8 cellular contexts compared by ENCODE assay signal in the genomic region with DNA sequence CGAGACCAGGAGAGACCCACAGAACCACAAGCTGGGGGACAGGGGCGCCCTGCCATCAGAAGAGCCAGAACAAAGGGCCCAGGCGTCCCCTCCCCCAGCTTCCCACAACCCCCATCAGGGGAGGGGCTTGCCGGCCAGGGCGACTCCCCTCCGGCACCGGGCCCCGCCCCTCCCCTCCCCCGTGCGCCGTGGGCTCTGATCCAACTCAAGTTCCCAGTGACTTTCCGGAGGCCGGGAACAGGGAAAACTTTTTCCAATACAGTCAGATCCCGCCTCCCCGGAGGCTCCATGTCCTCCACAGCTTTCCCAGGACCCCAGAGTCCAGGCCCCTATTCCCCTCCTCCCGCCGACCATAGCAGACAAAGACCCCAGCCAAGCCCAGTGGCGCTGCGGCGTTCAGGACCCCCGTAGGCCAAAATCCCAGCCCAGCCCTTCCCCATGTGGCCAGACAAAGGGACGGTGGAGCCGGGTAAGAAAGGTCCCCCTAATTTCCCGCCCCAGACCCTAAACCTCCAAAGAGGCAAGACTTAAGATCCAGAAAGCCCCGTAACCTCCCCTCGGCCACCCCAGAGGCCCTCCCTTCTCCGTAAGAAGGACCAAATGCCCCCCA. TPM values are rescaled to one million over a fixed set of nuclear protein-coding genes. Genes with fewer than 3 reads are reported as not detected.
DNase-seq lines count a peak whose midpoint lies in the region; ATAC-seq and TF ChIP-seq lines count a peak whose summit lies in the region.

No MANE protein-coding gene starts in this region.

- no peaks in the 10 kb centered on the region for H3K36me3 Mint-ChIP-seq in activated T-helper 2 cell treated with anti-CD3 and anti-CD28 coated beads, Interferon-gamma antibody, Interleukin-2, Interleukin-4, amounts not matched to agents 10 μg/mL and 5 μg/mL and 100 μg/mL, durations not matched to agents 14 hours and 24 hours and 36 hours (ENCODE audit: low read depth)

- H3K4me3 ChIP-seq in lung (peak overlapping the region; percentile 59), tibial artery (peak overlapping the region; percentile 81 to 98)

- DNase-seq in DMS 273 treated with DMSO at 0.1 percent for 48 hours (lab: John Stamatoyannopoulos, UW), result peak; percentile 4
- DNase-seq in NCI-H226, result peak; percentile 23
- DNase-seq in ecto neural progenitor cell (ENCODE audit: low spot score), result peak; percentile 85
- DNase-seq in lung (ENCODE audit: low spot score), result peak; percentile 74
- peak; percentile 77 to 91 for DNase-seq in tibial artery
- DNase-seq in KBM-7, result no peak
- DNase-seq in activated T-helper 2 cell treated with anti-CD3 and anti-CD28 coated beads, Interferon-gamma antibody, Interleukin-2, Interleukin-4, amounts not matched to agents 10 μg/mL and 5 μg/mL and 100 μg/mL, durations not matched to agents 14 hours and 24 hours and 36 hours (ENCODE audit: low spot score), result no peak

- peaks cover 0 to 2% of the 10 kb centered on the region in 2 donors for H3K36me3 ChIP-seq in lung (ENCODE audit: control insufficient read depth in 2 of 2, insufficient read depth in 2 of 2, low read length in 2 of 2)
- peaks cover 16 to 33% (median 27%) of the 10 kb centered on the region in 3 donors for H3K36me3 ChIP-seq in tibial artery

- 3 to 10% methylated on average over 19 to 27 of the region's 27 CpGs for WGBS in lung, 2 donors

- H3K27me3 Mint-ChIP-seq in activated T-helper 2 cell treated with anti-CD3 and anti-CD28 coated beads, Interferon-gamma antibody, Interleukin-2, Interleukin-4, amounts not matched to agents 10 μg/mL and 5 μg/mL and 100 μg/mL, durations not matched to agents 14 hours and 24 hours and 36 hours (ENCODE audit: low read depth), result peaks cover 43% of the 10 kb centered on the region

- in situ Hi-C loops in KBM-7 (cut with MboI; ENCODE audit: low pct_unique_long_range_greater_than_20kb, low sequenced_read_pairs), result no loop called here

- no peak overlapping the region for H3K27ac Mint-ChIP-seq in activated T-helper 2 cell treated with anti-CD3 and anti-CD28 coated beads, Interferon-gamma antibody, Interleukin-2, Interleukin-4, amounts not matched to agents 10 μg/mL and 5 μg/mL and 100 μg/mL, durations not matched to agents 14 hours and 24 hours and 36 hours

- H3K27ac ChIP-seq in lung (ENCODE audit: low read depth in 1 of 2, low read length in 1 of 2) (peak overlapping the region; percentile 90 to 98), tibial artery (peak overlapping the region; percentile 84 to 96)

- TF ChIP-seq CTCF in lung (IDR thresholded peaks at IDR 0.05; ENCODE audit: control extremely low read depth, extremely low read depth) (no peak), tibial artery (IDR thresholded peaks at IDR 0.05) (no peak)

- H3K9me3 Mint-ChIP-seq in activated T-helper 2 cell treated with anti-CD3 and anti-CD28 coated beads, Interferon-gamma antibody, Interleukin-2, Interleukin-4, amounts not matched to agents 10 μg/mL and 5 μg/mL and 100 μg/mL, durations not matched to agents 14 hours and 24 hours and 36 hours, result no peaks in the 10 kb centered on the region

- H3K4me1 ChIP-seq in lung (ENCODE audit: control insufficient read depth in 2 of 2, insufficient read depth in 2 of 2, low read length in 2 of 2), result peaks cover 0 to 5% of the 10 kb centered on the region in 2 donors
- H3K4me1 ChIP-seq in tibial artery, result peaks cover 2 to 20% (median 11%) of the 10 kb centered on the region in 4 donors

- ATAC-seq in lung (ENCODE audit: insufficient read depth, low FRiP score), result no peak
- no peak for ATAC-seq in GM18502 (IDR thresholded peaks at IDR 0.05; ENCODE audit: poor library complexity, unreplicated experiment)

- H3K4me3 Mint-ChIP-seq in activated T-helper 2 cell treated with anti-CD3 and anti-CD28 coated beads, Interferon-gamma antibody, Interleukin-2, Interleukin-4, amounts not matched to agents 10 μg/mL and 5 μg/mL and 100 μg/mL, durations not matched to agents 14 hours and 24 hours and 36 hours (ENCODE audit: low read depth), result no peak overlapping the region

- peaks cover 4% of the 10 kb centered on the region for H3K4me1 Mint-ChIP-seq in activated T-helper 2 cell treated with anti-CD3 and anti-CD28 coated beads, Interferon-gamma antibody, Interleukin-2, Interleukin-4, amounts not matched to agents 10 μg/mL and 5 μg/mL and 100 μg/mL, durations not matched to agents 14 hours and 24 hours and 36 hours (ENCODE audit: low read depth)

- intact Hi-C loops in tibial artery (cut with DNase I; ENCODE audit: low total_unique reads), result no loop called here
- intact Hi-C loops in activated T-helper 2 cell treated with anti-CD3 and anti-CD28 coated beads, Interferon-gamma antibody, Interleukin-2, Interleukin-4, amounts not matched to agents 10 μg/mL and 5 μg/mL and 100 μg/mL, durations not matched to agents 14 hours and 24 hours and 36 hours (cut with micrococcal nuclease), result no loop called here

- H3K27me3 ChIP-seq in lung (ENCODE audit: control insufficient read depth, insufficient read depth) (no peaks in the 10 kb centered on the region), tibial artery (no peaks in the 10 kb centered on the region)

- H3K9me3 ChIP-seq in lung (ENCODE audit: control insufficient read depth in 2 of 2, insufficient read depth in 1 of 2, low read length in 1 of 2) (no peaks in the 10 kb centered on the region), tibial artery (no peaks in the 10 kb centered on the region)

RNA-seq across cellular contexts. Expression of a gene that starts 0.7 kb away (rescaled TPM):
- 10 to 100 TPM; 31.4 to 40.0 TPM for total RNA-seq in lung
- 10 to 100 TPM; 21.9 to 31.5 TPM for polyA plus RNA-seq in lung
- not detected in 2 replicates for total RNA-seq in activated T-helper 2 cell treated with anti-CD3 and anti-CD28 coated beads, Interferon-gamma antibody, Interleukin-2, Interleukin-4, amounts not matched to agents 10 μg/mL and 5 μg/mL and 100 μg/mL, durations not matched to agents 14 hours and 24 hours and 36 hours

RNA-seq across cellular contexts. Expression of a gene that starts 2.1 kb away (rescaled TPM):
- under 1 TPM; 0.85 to 0.95 TPM for total RNA-seq in lung
- under 1 TPM; 0.58 to 0.91 TPM for polyA plus RNA-seq in lung
- total RNA-seq in activated T-helper 2 cell treated with anti-CD3 and anti-CD28 coated beads, Interferon-gamma antibody, Interleukin-2, Interleukin-4, amounts not matched to agents 10 μg/mL and 5 μg/mL and 100 μg/mL, durations not matched to agents 14 hours and 24 hours and 36 hours, result not detected in 2 replicates

RNA-seq across cellular contexts. Expression of a gene that starts 26.3 kb away (rescaled TPM):
- 10 to 100 TPM; 33.9 to 65.1 TPM for total RNA-seq in lung
- 100 to 1,000 TPM in 1 of 2 donors, 10 to 100 TPM in 1; 37.2 to 154 TPM for polyA plus RNA-seq in lung
- 141 TPM in 2 replicates for total RNA-seq in activated T-helper 2 cell treated with anti-CD3 and anti-CD28 coated beads, Interferon-gamma antibody, Interleukin-2, Interleukin-4, amounts not matched to agents 10 μg/mL and 5 μg/mL and 100 μg/mL, durations not matched to agents 14 hours and 24 hours and 36 hours

RNA-seq across cellular contexts. Expression of a gene that starts 26.5 kb away (rescaled TPM):
- total RNA-seq in lung, result 1 to 10 TPM in 1 of 2 donors, not detected in 1; 2.9 TPM
- polyA plus RNA-seq in lung, result 1 to 10 TPM in 1 of 2 donors, under 1 TPM in 1; 0.52 to 1.5 TPM
- 0.14 and 0.28 TPM in 2 replicates for total RNA-seq in activated T-helper 2 cell treated with anti-CD3 and anti-CD28 coated beads, Interferon-gamma antibody, Interleukin-2, Interleukin-4, amounts not matched to agents 10 μg/mL and 5 μg/mL and 100 μg/mL, durations not matched to agents 14 hours and 24 hours and 36 hours

RNA-seq across cellular contexts. Expression of a gene that starts 36.6 kb away (rescaled TPM):
- 1 to 10 TPM; 1.8 to 2.5 TPM for total RNA-seq in lung
- polyA plus RNA-seq in lung, result 1 to 10 TPM in 1 of 2 donors, under 1 TPM in 1; 0.93 to 2.4 TPM
- 1.3 and 2.2 TPM in 2 replicates for total RNA-seq in activated T-helper 2 cell treated with anti-CD3 and anti-CD28 coated beads, Interferon-gamma antibody, Interleukin-2, Interleukin-4, amounts not matched to agents 10 μg/mL and 5 μg/mL and 100 μg/mL, durations not matched to agents 14 hours and 24 hours and 36 hours

Comparison
In these comparisons a context has a peak if more than half of its experiments do, and no peak if none do; other contexts are left out.
1. DNase-seq: peak in DMS 273 treated with DMSO at 0.1 percent for 48 hours (single experiment), NCI-H226 (single experiment), ecto neural progenitor cell (single experiment), lung (single experiment) and tibial artery (2 of 2); none in KBM-7 (single experiment) and activated T-helper 2 cell treated with anti-CD3 and anti-CD28 coated beads, Interferon-gamma antibody, Interleukin-2, Interleukin-4, amounts not matched to agents 10 μg/mL and 5 μg/mL and 100 μg/mL, durations not matched to agents 14 hours and 24 hours and 36 hours (single experiment).
2. RNA of a gene that starts 0.7 kb away (total RNA-seq): 31.4 to 40.0 TPM in lung; not detected in activated T-helper 2 cell treated with anti-CD3 and anti-CD28 coated beads, Interferon-gamma antibody, Interleukin-2, Interleukin-4, amounts not matched to agents 10 μg/mL and 5 μg/mL and 100 μg/mL, durations not matched to agents 14 hours and 24 hours and 36 hours; every median in the first group is over 10 times any median in the second.